ENCODE assay signal across 9 cellular contexts in genomic region chr2:233418761-233419625, GRCh38.
DNase-seq lines count a peak whose midpoint lies in the region; ATAC-seq and TF ChIP-seq lines count a peak whose summit lies in the region.
"Had no signal": no experiment of that assay in that cellular context is flagged by ENCODE, and none has a peak within 500 bp of the region (broad histone marks: within the 10 kb centered on the region; RNA-seq: fewer than 3 reads in every experiment).

No MANE protein-coding gene starts in this region.

- no peak for TF ChIP-seq CTCF in fibroblast of pulmonary artery (IDR thresholded peaks at IDR 0.05; ENCODE audit: low read length, missing control alignments)

- peak overlapping the region; percentile 76 for H3K4me3 Mint-ChIP-seq in activated CD4-positive, alpha-beta T cell treated with anti-CD3 and anti-CD28 coated beads, Interleukin-2, amount 10 ng/mL, durations not matched to agents 7 days and 5 days

- ATAC-seq in GM19043 (IDR thresholded peaks at IDR 0.05; ENCODE audit: low read depth, unreplicated experiment) = peak; percentile 43
- ATAC-seq in HG03280 (IDR thresholded peaks at IDR 0.05; ENCODE audit: unreplicated experiment) = peak; percentile 56
- no peak for ATAC-seq in HG03095 (IDR thresholded peaks at IDR 0.05; ENCODE audit: unreplicated experiment)

- H3K9me3 Mint-ChIP-seq in activated CD4-positive, alpha-beta T cell treated with anti-CD3 and anti-CD28 coated beads, Interleukin-2, amount 10 ng/mL, durations not matched to agents 7 days and 5 days = peaks cover 5% of the 10 kb centered on the region

- peak; percentile 58 for DNase-seq in activated CD4-positive, alpha-beta T cell treated with anti-CD3 and anti-CD28 coated beads, Interleukin-2, amount 10 ng/mL, durations not matched to agents 7 days and 5 days
- peak; percentile 81 for DNase-seq in fibroblast of pulmonary artery (ENCODE audit: low read depth)
- DNase-seq in stimulated activated CD4-positive, alpha-beta T cell treated with anti-CD3 and anti-CD28 coated beads, Interleukin-4, amount 100 ng/mL, for 1 hour = peak; percentile 47
- DNase-seq in foreskin melanocyte = no peak
- DNase-seq in kidney tubule cell (ENCODE audit: low spot score) = no peak

- POLR2A ChIA-PET in activated CD4-positive, alpha-beta T cell treated with anti-CD3 and anti-CD28 coated beads, Interleukin-2, amount 10 ng/mL, durations not matched to agents 7 days and 5 days (lab: Charles Lee) = interaction anchor here (0.6 kb wide), 1 partner anchor 62 kb away, joined by 3 read pairs; no protein-coding TSS in a partner anchor

- H3K27me3 Mint-ChIP-seq in activated CD4-positive, alpha-beta T cell treated with anti-CD3 and anti-CD28 coated beads, Interleukin-2, amount 10 ng/mL, durations not matched to agents 7 days and 5 days = no peaks in the 10 kb centered on the region

- H3K27ac Mint-ChIP-seq in activated CD4-positive, alpha-beta T cell treated with anti-CD3 and anti-CD28 coated beads, Interleukin-2, amount 10 ng/mL, durations not matched to agents 7 days and 5 days = peak overlapping the region; percentile 93

- H3K4me3 ChIP-seq in fibroblast of pulmonary artery (replicated peaks; ENCODE audit: low read depth, low read length) = no peak overlapping the region
- H3K4me3 ChIP-seq: ovary had no signal

- H3K4me1 Mint-ChIP-seq in activated CD4-positive, alpha-beta T cell treated with anti-CD3 and anti-CD28 coated beads, Interleukin-2, amount 10 ng/mL, durations not matched to agents 7 days and 5 days = peaks cover 98% of the 10 kb centered on the region

- peaks cover 75% of the 10 kb centered on the region for H3K36me3 Mint-ChIP-seq in activated CD4-positive, alpha-beta T cell treated with anti-CD3 and anti-CD28 coated beads, Interleukin-2, amount 10 ng/mL, durations not matched to agents 7 days and 5 days (ENCODE audit: low read depth)

- CTCF ChIA-PET in activated CD4-positive, alpha-beta T cell treated with anti-CD3 and anti-CD28 coated beads, Interleukin-2, amount 10 ng/mL, durations not matched to agents 7 days and 5 days (lab: Charles Lee) = interaction anchor here (0.5 to 4.8 kb wide), 7 partner anchors 10 to 365 kb away, joined by 3 to 32 read pairs (median 4); no protein-coding TSS in a partner anchor

Comparison
In these comparisons a context has a peak if more than half of its experiments do, and no peak if none do; other contexts are left out.
1. DNase-seq: peak in activated CD4-positive, alpha-beta T cell treated with anti-CD3 and anti-CD28 coated beads, Interleukin-2, amount 10 ng/mL, durations not matched to agents 7 days and 5 days (single experiment), fibroblast of pulmonary artery (single experiment) and stimulated activated CD4-positive, alpha-beta T cell treated with anti-CD3 and anti-CD28 coated beads, Interleukin-4, amount 100 ng/mL, for 1 hour (single experiment); none in foreskin melanocyte (single experiment) and kidney tubule cell (single experiment).